25 cellular contexts compared by ENCODE assay signal in the genomic region with DNA sequence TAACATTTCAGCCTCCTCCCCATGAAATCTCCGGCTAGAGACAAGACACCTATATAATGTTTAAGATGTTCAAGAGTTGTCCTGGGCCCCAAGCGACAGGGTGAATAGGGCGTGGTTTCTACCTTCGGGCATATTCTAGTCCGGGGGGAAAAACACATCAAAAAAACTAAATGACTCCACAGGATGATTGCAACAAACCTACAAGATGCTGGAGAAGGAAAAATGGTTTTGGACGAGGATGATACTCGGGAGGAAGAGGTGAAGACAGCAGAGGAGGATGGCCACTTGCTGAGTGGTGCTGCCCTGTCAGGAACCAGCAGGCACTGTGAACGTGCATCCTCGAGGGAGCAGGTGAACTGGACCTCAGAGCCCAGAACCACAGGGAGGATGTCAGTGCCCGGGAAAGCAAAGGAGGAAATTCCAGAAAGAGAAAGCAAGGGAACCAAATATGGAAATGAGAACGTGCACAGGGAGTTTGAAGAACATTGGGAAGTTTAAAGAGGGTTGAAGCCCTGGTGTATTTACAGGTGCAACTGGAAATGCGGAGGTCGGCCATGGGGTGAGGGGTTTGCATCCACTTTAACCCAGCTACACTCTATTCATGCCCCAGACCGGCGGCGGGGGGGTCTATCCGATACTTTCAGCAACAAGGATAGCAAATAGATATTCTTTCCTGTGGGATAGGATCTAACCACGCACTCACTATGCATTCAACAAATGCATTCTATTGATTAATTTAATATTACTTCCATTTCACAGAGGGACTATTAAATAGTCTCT. TPM values are rescaled to one million over a fixed set of nuclear protein-coding genes. Genes with fewer than 3 reads are reported as not detected.
A peak's percentile ranks its signal among the peaks of the same experiment; 100 is the strongest.
DNase-seq lines count a peak whose midpoint lies in the region; ATAC-seq, FAIRE-seq and TF ChIP-seq lines count a peak whose summit lies in the region.
"Had no signal": no experiment of that assay in that cellular context is flagged by ENCODE, and none has a peak within 500 bp of the region (broad histone marks: within the 10 kb centered on the region; RNA-seq: fewer than 3 reads in every experiment).

No MANE protein-coding gene starts in this region.

- H3K27ac ChIP-seq in keratinocyte (ENCODE audit: control insufficient read depth, insufficient read depth, low read length) (peak overlapping the region; percentile 19), sigmoid colon (peak overlapping the region; percentile 76 to 98 (median 86)), aorta (ENCODE audit: low read depth in 1 of 2, low read length in 2 of 2) (peak overlapping the region; percentile 46 to 95)
- H3K27ac ChIP-seq: brain microvascular endothelial cell, suprapubic skin, WERI-Rb-1 had no signal

- dilution Hi-C loops in keratinocyte (cut with MboI; ENCODE audit: extremely low pct_ligation_motif_present, low sequenced_read_pairs) = no loop called here

- peak overlapping the region; percentile 42 for H3K27ac Mint-ChIP-seq in activated naive CD4-positive, alpha-beta T cell treated with anti-CD3 and anti-CD28 coated beads, Interleukin-2, amount 50 U/mL, for 24 hours
- no peak overlapping the region for H3K27ac Mint-ChIP-seq in activated naive CD4-positive, alpha-beta T cell treated with anti-CD3 and anti-CD28 coated beads for 36 hours
- H3K27ac Mint-ChIP-seq: activated naive CD8-positive, alpha-beta T cell treated with anti-CD3 and anti-CD28 coated beads, Interleukin-2, amount 10 ng/mL, durations not matched to agents 7 days and 5 days; activated T-helper 2 cell treated with anti-CD3 and anti-CD28 coated beads, Interferon-gamma antibody, Interleukin-2, Interleukin-4, amounts not matched to agents 10 μg/mL and 5 μg/mL and 100 μg/mL, durations not matched to agents 14 hours and 24 hours and 36 hours; T-helper 2 cell treated with Interferon-gamma antibody and Interleukin-4, amounts not matched to agents 5 μg/mL and 100 μg/mL, for 36 hours had no signal

- no peak overlapping the region for H2AFZ ChIP-seq in keratinocyte (ENCODE audit: control insufficient read depth, low read length)

- no peaks in the 10 kb centered on the region for H3K9me1 ChIP-seq in keratinocyte (ENCODE audit: control insufficient read depth, extremely low read depth, insufficient read depth, low read length)

- no peak for TF ChIP-seq CTCF in keratinocyte (optimal IDR thresholded peaks at IDR 0.05 in 1 of 3, IDR thresholded peaks at IDR 0.05 in 1 of 3, conservative IDR thresholded peaks at IDR 0.05 in 1 of 3; ENCODE audit: extremely low read depth in 1 of 3, insufficient read depth in 2 of 3, low read length in 3 of 3)
- no peak for TF ChIP-seq CTCF in sigmoid colon (IDR thresholded peaks at IDR 0.05)

- intact Hi-C loops in activated naive CD4-positive, alpha-beta T cell treated with anti-CD3 and anti-CD28 coated beads for 36 hours (cut with micrococcal nuclease) = no loop called here
- intact Hi-C loops in sigmoid colon (cut with DNase I) = no loop called here
- intact Hi-C loops in aorta (cut with DNase I) = no loop called here

- H3K4me3 Mint-ChIP-seq in activated naive CD4-positive, alpha-beta T cell treated with anti-CD3 and anti-CD28 coated beads, Interleukin-2, amount 50 U/mL, for 24 hours = no peak overlapping the region
- H3K4me3 Mint-ChIP-seq in activated naive CD4-positive, alpha-beta T cell treated with anti-CD3 and anti-CD28 coated beads for 36 hours = no peak overlapping the region
- H3K4me3 Mint-ChIP-seq: activated naive CD8-positive, alpha-beta T cell treated with anti-CD3 and anti-CD28 coated beads, Interleukin-2, amount 10 ng/mL, durations not matched to agents 7 days and 5 days; CD8-positive, alpha-beta memory T cell; T-helper 2 cell treated with Interferon-gamma antibody and Interleukin-4, amounts not matched to agents 5 μg/mL and 100 μg/mL, for 36 hours had no signal

- peaks cover 5% of the 10 kb centered on the region for H3K27me3 Mint-ChIP-seq in activated naive CD4-positive, alpha-beta T cell treated with anti-CD3 and anti-CD28 coated beads, Interleukin-2, amount 50 U/mL, for 24 hours
- H3K27me3 Mint-ChIP-seq in activated naive CD4-positive, alpha-beta T cell treated with anti-CD3 and anti-CD28 coated beads for 36 hours (ENCODE audit: low read depth) = peaks cover 13% of the 10 kb centered on the region

- no peaks in the 10 kb centered on the region for H3K9me3 ChIP-seq in keratinocyte (ENCODE audit: control insufficient read depth, low read depth, low read length)
- H3K9me3 ChIP-seq in sigmoid colon = no peaks in the 10 kb centered on the region
- no peaks in the 10 kb centered on the region for H3K9me3 ChIP-seq in aorta (ENCODE audit: control insufficient read depth, low read length)
- H3K9me3 ChIP-seq: suprapubic skin had no signal

- H3K36me3 Mint-ChIP-seq in activated naive CD4-positive, alpha-beta T cell treated with anti-CD3 and anti-CD28 coated beads, Interleukin-2, amount 50 U/mL, for 24 hours = no peaks in the 10 kb centered on the region
- H3K36me3 Mint-ChIP-seq in activated naive CD4-positive, alpha-beta T cell treated with anti-CD3 and anti-CD28 coated beads for 36 hours (ENCODE audit: low read depth) = no peaks in the 10 kb centered on the region
- H3K36me3 Mint-ChIP-seq: CD8-positive, alpha-beta memory T cell had no signal

- no peak for DNase-seq in activated naive CD4-positive, alpha-beta T cell treated with anti-CD3 and anti-CD28 coated beads for 36 hours
- DNase-seq in keratinocyte (ENCODE audit: low read depth, low spot score) (no peak), sigmoid colon (no peak), aorta (no peak)
- DNase-seq in stimulated activated CD4-positive, alpha-beta T cell treated with anti-CD3 and anti-CD28 coated beads, Interleukin-12 subunit alpha, Interleukin-12 subunit beta, amount 100 ng/mL, for 4 hours = no peak
- DNase-seq in stimulated activated CD4-positive, alpha-beta T cell treated with anti-CD3 and anti-CD28 coated beads, Interleukin-4, amount 100 ng/mL, for 4 hours = no peak
- DNase-seq: 8988T; activated CD8-positive, alpha-beta memory T cell treated with anti-CD3 and anti-CD28 coated beads, Interleukin-2, amount 50 U/mL, for 48 hours; activated naive CD8-positive, alpha-beta T cell treated with anti-CD3 and anti-CD28 coated beads, Interleukin-2, amount 10 ng/mL, durations not matched to agents 7 days and 5 days; brain microvascular endothelial cell; CD8-positive, alpha-beta memory T cell; GF-D8; head of caudate nucleus; KBM-7; MM.1S; NCI-H1436; NCI-H524; stimulated activated CD4-positive, alpha-beta T cell treated with anti-CD3 and anti-CD28 coated beads, Interleukin-15, amount 100 ng/mL, for 24 hours; WERI-Rb-1 had no signal

- no peak overlapping the region for H3K9ac ChIP-seq in keratinocyte (ENCODE audit: control insufficient read depth, extremely low read depth, insufficient read depth, low read length)

- H4K20me1 ChIP-seq in keratinocyte (ENCODE audit: control insufficient read depth, extremely low read depth, insufficient read depth, low read length) = no peaks in the 10 kb centered on the region

- ATAC-seq in aorta (ENCODE audit: low FRiP score) (no peak), GM18505 (IDR thresholded peaks at IDR 0.05; ENCODE audit: unreplicated experiment) (no peak)

- no peak for TF ChIP-seq POLR2A in sigmoid colon (IDR thresholded peaks at IDR 0.05)
- no peak for TF ChIP-seq POLR2A in GM18505 (IDR thresholded peaks at IDR 0.05; ENCODE audit: borderline replicate concordance, extremely low read depth, insufficient read depth, insufficient read length)

- H3K4me3 ChIP-seq in keratinocyte (ENCODE audit: control insufficient read depth in 2 of 3, extremely low read depth in 1 of 3, insufficient read depth in 2 of 3, low read depth in 1 of 3, low read length in 3 of 3) (no peak overlapping the region), sigmoid colon (no peak overlapping the region), aorta (ENCODE audit: low read length in 2 of 2) (no peak overlapping the region)
- H3K4me3 ChIP-seq: suprapubic skin had no signal

- H3K27me3 ChIP-seq in keratinocyte (ENCODE audit: control insufficient read depth, extremely low read depth, insufficient read depth, low read length) (no peaks in the 10 kb centered on the region), sigmoid colon (no peaks in the 10 kb centered on the region), aorta (ENCODE audit: control insufficient read depth in 1 of 2, insufficient read depth in 2 of 2, low read length in 1 of 2) (no peaks in the 10 kb centered on the region)
- H3K27me3 ChIP-seq: brain microvascular endothelial cell, suprapubic skin had no signal

- H3K36me3 ChIP-seq in keratinocyte (ENCODE audit: control insufficient read depth in 2 of 2, extremely low read depth in 1 of 2, insufficient read depth in 2 of 2, low read length in 2 of 2) = no peaks in the 10 kb centered on the region
- no peaks in the 10 kb centered on the region for H3K36me3 ChIP-seq in sigmoid colon
- no peaks in the 10 kb centered on the region for H3K36me3 ChIP-seq in aorta (ENCODE audit: control insufficient read depth in 1 of 2, insufficient read depth in 2 of 2, low read length in 1 of 2)
- H3K36me3 ChIP-seq: suprapubic skin, WERI-Rb-1 had no signal

- H3K4me1 Mint-ChIP-seq in activated naive CD4-positive, alpha-beta T cell treated with anti-CD3 and anti-CD28 coated beads, Interleukin-2, amount 50 U/mL, for 24 hours = no peaks in the 10 kb centered on the region
- no peaks in the 10 kb centered on the region for H3K4me1 Mint-ChIP-seq in activated naive CD4-positive, alpha-beta T cell treated with anti-CD3 and anti-CD28 coated beads for 36 hours (ENCODE audit: low read depth)
- H3K4me1 Mint-ChIP-seq: activated naive CD8-positive, alpha-beta T cell treated with anti-CD3 and anti-CD28 coated beads, Interleukin-2, amount 10 ng/mL, durations not matched to agents 7 days and 5 days; CD8-positive, alpha-beta memory T cell had no signal

- TF ChIP-seq EP300 in sigmoid colon (IDR thresholded peaks at IDR 0.05) = no peak

- H3K4me1 ChIP-seq in keratinocyte (ENCODE audit: control insufficient read depth, extremely low read depth, insufficient read depth, low read length) = peaks cover 37% of the 10 kb centered on the region
- H3K4me1 ChIP-seq in sigmoid colon = peaks cover 0 to 68% (median 54%) of the 10 kb centered on the region in 4 donors
- H3K4me1 ChIP-seq in aorta (ENCODE audit: control insufficient read depth in 1 of 2, insufficient read depth in 2 of 2, low read length in 2 of 2) = peaks cover 0 to 4% of the 10 kb centered on the region in 2 donors

- 72 to 78% methylated on average over 18 of the region's 18 CpGs for WGBS in sigmoid colon, 2 donors
- 50 to 57% methylated on average over 18 of the region's 18 CpGs for WGBS in aorta, 2 donors

- H3K9me3 Mint-ChIP-seq in activated naive CD4-positive, alpha-beta T cell treated with anti-CD3 and anti-CD28 coated beads, Interleukin-2, amount 50 U/mL, for 24 hours = peaks cover 6% of the 10 kb centered on the region
- peaks cover 3% of the 10 kb centered on the region for H3K9me3 Mint-ChIP-seq in activated naive CD4-positive, alpha-beta T cell treated with anti-CD3 and anti-CD28 coated beads for 36 hours
- H3K9me3 Mint-ChIP-seq: activated T-helper 2 cell treated with anti-CD3 and anti-CD28 coated beads, Interferon-gamma antibody, Interleukin-2, Interleukin-4, amounts not matched to agents 10 μg/mL and 5 μg/mL and 100 μg/mL, durations not matched to agents 14 hours and 24 hours and 36 hours; T-helper 2 cell treated with Interferon-gamma antibody and Interleukin-4, amounts not matched to agents 5 μg/mL and 100 μg/mL, for 36 hours had no signal

- CTCF ChIA-PET in activated naive CD4-positive, alpha-beta T cell treated with anti-CD3 and anti-CD28 coated beads for 36 hours (lab: Charles Lee) = no interaction called here

- H3K4me2 ChIP-seq in keratinocyte (ENCODE audit: control insufficient read depth, extremely low read depth, insufficient read depth, low read depth, low read length) = peak overlapping the region; percentile 9

- no peak for FAIRE-seq in keratinocyte (lab: Jason Lieb, UNC)
- FAIRE-seq: RCC 7860 had no signal

- H3K79me2 ChIP-seq in keratinocyte (ENCODE audit: control insufficient read depth, insufficient read depth, low read length) = peaks cover 15% of the 10 kb centered on the region

RNA-seq across cellular contexts. Expression of a gene that starts 50.6 kb away (rescaled TPM):
- total RNA-seq in activated naive CD4-positive, alpha-beta T cell treated with anti-CD3 and anti-CD28 coated beads for 36 hours = under 1 TPM in 1 of 2 experiments, not detected in 1; 0.07 TPM
- polyA plus RNA-seq in keratinocyte = 14.5 to 30.3 TPM (median 22.3 TPM) in 3 replicates
- 1.3 TPM for polyA plus RNA-seq in keratinocyte (2011; ENCODE audit: low read depth)
- 4.7 and 5.4 TPM in 2 replicates for polyA plus RNA-seq in keratinocyte (2011; cell fraction: cytosol; rRNA removed)
- 40.7 and 46.5 TPM in 2 replicates for polyA plus RNA-seq in keratinocyte (2011; cell fraction: nucleus; rRNA removed)
- 2.0 and 35.6 TPM in 2 replicates for polyA plus RNA-seq in keratinocyte (2012; ENCODE audit: low replicate concordance)
- 39.4 to 56.2 TPM (median 43.0 TPM) in 3 replicates for polyA minus RNA-seq in keratinocyte
- 12.3 TPM for polyA minus RNA-seq in keratinocyte (2011; cell fraction: cytosol; rRNA and poly(A)+ RNA removed)
- 57.2 and 70.4 TPM in 2 replicates for polyA minus RNA-seq in keratinocyte (2011; cell fraction: nucleus; rRNA and poly(A)+ RNA removed)
- 100 to 1,000 TPM; 235 to 598 (median 350) TPM for total RNA-seq in sigmoid colon
- 10 to 100 TPM in 2 of 3 donors, 1 to 10 TPM in 1; 9.2 to 60.5 (median 10.8) TPM for polyA plus RNA-seq in sigmoid colon
- total RNA-seq in aorta = 100 to 1,000 TPM; 564 to 910 TPM
- 100 to 1,000 TPM in 1 of 2 donors, 10 to 100 TPM in 1; 73.3 to 379 TPM for polyA plus RNA-seq in aorta
- total RNA-seq: activated naive CD8-positive, alpha-beta T cell treated with anti-CD3 and anti-CD28 coated beads, Interleukin-2, amount 10 ng/mL, durations not matched to agents 7 days and 5 days; activated T-helper 2 cell treated with anti-CD3 and anti-CD28 coated beads, Interferon-gamma antibody, Interleukin-2, Interleukin-4, amounts not matched to agents 10 μg/mL and 5 μg/mL and 100 μg/mL, durations not matched to agents 14 hours and 24 hours and 36 hours; CD8-positive, alpha-beta memory T cell had no signal
- polyA plus RNA-seq: CD8-positive, alpha-beta memory T cell had no signal

RNA-seq across cellular contexts. Expression of a gene that starts 50.8 kb away (rescaled TPM):
- total RNA-seq in activated naive CD4-positive, alpha-beta T cell treated with anti-CD3 and anti-CD28 coated beads for 36 hours = not detected
- polyA plus RNA-seq in keratinocyte = 30.7 to 64.2 TPM (median 31.1 TPM) in 3 replicates
- polyA plus RNA-seq in keratinocyte (2011; ENCODE audit: low read depth) = 2.4 TPM
- polyA plus RNA-seq in keratinocyte (2011; cell fraction: cytosol; rRNA removed) = 5.3 and 11.3 TPM in 2 replicates
- polyA plus RNA-seq in keratinocyte (2011; cell fraction: nucleus; rRNA removed) = 78.0 and 99.9 TPM in 2 replicates
- 6.3 and 80.3 TPM in 2 replicates for polyA plus RNA-seq in keratinocyte (2012; ENCODE audit: low replicate concordance)
- polyA minus RNA-seq in keratinocyte = 69.8 to 191 TPM (median 82.0 TPM) in 3 replicates
- 38.8 TPM for polyA minus RNA-seq in keratinocyte (2011; cell fraction: cytosol; rRNA and poly(A)+ RNA removed)
- polyA minus RNA-seq in keratinocyte (2011; cell fraction: nucleus; rRNA and poly(A)+ RNA removed) = 150 and 169 TPM in 2 replicates
- 1,000 to 10,000 TPM in 1 of 4 donors, 100 to 1,000 TPM in 3; 306 to 1,039 (median 489) TPM for total RNA-seq in sigmoid colon
- 10 to 100 TPM; 24.0 to 83.5 (median 25.2) TPM for polyA plus RNA-seq in sigmoid colon
- total RNA-seq in aorta = 1,000 to 10,000 TPM in 1 of 2 donors, 100 to 1,000 TPM in 1; 693 to 1,110 TPM
- 100 to 1,000 TPM; 117 to 670 TPM for polyA plus RNA-seq in aorta
- total RNA-seq: activated naive CD8-positive, alpha-beta T cell treated with anti-CD3 and anti-CD28 coated beads, Interleukin-2, amount 10 ng/mL, durations not matched to agents 7 days and 5 days; activated T-helper 2 cell treated with anti-CD3 and anti-CD28 coated beads, Interferon-gamma antibody, Interleukin-2, Interleukin-4, amounts not matched to agents 10 μg/mL and 5 μg/mL and 100 μg/mL, durations not matched to agents 14 hours and 24 hours and 36 hours; CD8-positive, alpha-beta memory T cell had no signal
- polyA plus RNA-seq: CD8-positive, alpha-beta memory T cell had no signal

Comparison
In these comparisons a context has a peak if more than half of its experiments do, and no peak if none do; other contexts are left out.
1. H3K27ac ChIP-seq: peak in every context shown above with its lines; median percentile 86 in sigmoid colon; 70 in aorta; 19 in keratinocyte.
2. RNA of a gene that starts 50.6 kb away (total RNA-seq): 564 to 910 TPM in aorta and 235 to 598 TPM in sigmoid colon; 0.07 TPM in activated naive CD4-positive, alpha-beta T cell treated with anti-CD3 and anti-CD28 coated beads for 36 hours; every median in the first group is over 100 times any median in the second.
3. RNA of a gene that starts 50.8 kb away (total RNA-seq): 693 to 1,110 TPM in aorta and 306 to 1,039 TPM in sigmoid colon; not detected in activated naive CD4-positive, alpha-beta T cell treated with anti-CD3 and anti-CD28 coated beads for 36 hours; every median in the first group is over 100 times any median in the second.